In genomic region chr12:58269476-58269875, GRCh38 we compare ENCODE assay signal across 24 cellular contexts.
"Had no signal": no experiment of that assay in that cellular context is flagged by ENCODE, and none has a peak within 500 bp of the region (broad histone marks: within the 10 kb centered on the region; RNA-seq: fewer than 3 reads in every experiment).

No MANE protein-coding gene starts in this region.

- H3K36me3 ChIP-seq: colonic mucosa, esophagus squamous epithelium, gastrocnemius medialis, left lung, lower lobe of right lung had no signal

- H3K36me3 Mint-ChIP-seq: immature natural killer cell had no signal

- H3K4me3 ChIP-seq: colonic mucosa, esophagus squamous epithelium, gastrocnemius medialis, hepatocyte, left lung, lower lobe of right lung had no signal

- DNase-seq: colonic mucosa; cortex of kidney; effector CD4-positive, alpha-beta T cell; effector memory CD4-positive, alpha-beta T cell; esophagus squamous epithelium; foreskin fibroblast; foreskin melanocyte; gastrocnemius medialis; glutamatergic neuron; head of caudate nucleus; hypothalamus; immature natural killer cell; islet precursor cell; kidney; kidney glomerular epithelial cell; left colon; left lung; left ventricle myocardium superior; lower lobe of right lung; mesendoderm; midbrain; naive thymus-derived CD4-positive, alpha-beta T cell had no signal

- H3K9me3 ChIP-seq: colonic mucosa, esophagus squamous epithelium, gastrocnemius medialis, left lung, lower lobe of right lung had no signal

- H3K27ac ChIP-seq: colonic mucosa, esophagus squamous epithelium, gastrocnemius medialis, hepatocyte, left lung, lower lobe of right lung had no signal

- H3K4me3 Mint-ChIP-seq: dendritic cell treated with granulocyte-macrophage colony-stimulating factor and Interleukin-4, amounts not matched to agents 40 ng/mL and 50 ng/mL, for 4 days; immature natural killer cell; naive thymus-derived CD4-positive, alpha-beta T cell had no signal

- H3K4me2 ChIP-seq: hepatocyte had no signal

- H3K27ac Mint-ChIP-seq: dendritic cell treated with granulocyte-macrophage colony-stimulating factor and Interleukin-4, amounts not matched to agents 40 ng/mL and 50 ng/mL, for 4 days; immature natural killer cell; naive thymus-derived CD4-positive, alpha-beta T cell had no signal

- H3K4me1 ChIP-seq: colonic mucosa, esophagus squamous epithelium, left lung, lower lobe of right lung had no signal

- H3K4me1 Mint-ChIP-seq: immature natural killer cell; naive thymus-derived CD4-positive, alpha-beta T cell had no signal

- H3K27me3 ChIP-seq: colonic mucosa, esophagus squamous epithelium, gastrocnemius medialis, hepatocyte, left lung had no signal

- ATAC-seq: gastrocnemius medialis; left colon; left lung; left ventricle myocardium superior; lower lobe of right lung; naive thymus-derived CD4-positive, alpha-beta T cell had no signal

- H3K27me3 Mint-ChIP-seq: dendritic cell treated with granulocyte-macrophage colony-stimulating factor and Interleukin-4, amounts not matched to agents 40 ng/mL and 50 ng/mL, for 4 days had no signal

- H2AFZ ChIP-seq: hepatocyte had no signal
